ENCODE assay signal across 8 cellular contexts in the genomic region with DNA sequence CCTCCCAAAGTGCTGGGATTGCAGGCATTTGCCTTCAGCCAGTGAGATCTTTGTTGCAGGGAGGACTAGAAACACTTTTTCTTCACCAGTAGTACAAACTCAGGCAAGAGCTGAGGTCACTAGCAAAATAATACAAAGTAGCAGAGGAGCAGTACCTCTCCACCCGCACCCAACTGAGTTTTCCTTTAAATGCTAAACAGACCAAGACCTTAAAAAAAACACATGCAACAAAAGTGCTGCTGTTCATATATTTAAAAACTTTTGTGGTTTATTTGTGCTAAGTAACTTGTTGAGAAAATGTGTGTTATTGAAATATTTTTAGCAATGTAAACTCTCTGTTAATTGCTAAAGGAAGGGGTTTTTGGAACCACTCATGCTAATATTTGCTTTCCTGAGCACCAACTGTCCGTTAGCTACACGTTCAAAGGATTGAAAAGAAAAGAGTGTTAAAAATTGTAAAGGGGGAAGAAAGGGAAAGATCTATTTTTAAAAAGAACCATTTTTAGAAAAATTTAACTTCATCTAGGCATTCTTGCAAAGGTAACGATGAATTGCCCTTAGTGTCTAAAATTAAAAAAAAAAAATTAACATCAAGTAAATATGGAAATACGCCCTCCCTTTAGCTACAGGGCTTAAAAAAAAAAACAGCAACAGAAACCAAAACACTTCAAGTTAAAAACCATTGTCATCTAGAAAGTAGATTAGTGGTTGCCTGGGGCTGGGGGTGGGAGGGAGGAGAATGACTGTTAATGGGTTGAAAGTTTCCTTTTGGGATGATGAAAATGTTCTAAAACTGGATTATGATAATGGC.
A peak's percentile ranks its signal among the peaks of the same experiment; 100 is the strongest.
DNase-seq lines count a peak whose midpoint lies in the region; ATAC-seq and TF ChIP-seq lines count a peak whose summit lies in the region.

No MANE protein-coding gene starts in this region.

- peak; percentile 78 for ATAC-seq in HG02884 (IDR thresholded peaks at IDR 0.05; ENCODE audit: unreplicated experiment)
- ATAC-seq in SK-N-SH treated with all-trans-retinoic acid at 6 μM for 48 hours, result peak; percentile 46; the same call in 2 of the 3 replicates

- peak; percentile 19 for DNase-seq in GM19238 (ENCODE audit: insufficient read length, low spot score)
- DNase-seq in stimulated activated CD4-positive, alpha-beta T cell treated with anti-CD3 and anti-CD28 coated beads, Interleukin-2, amount 100 ng/mL, for 24 hours, result peak; percentile 54 to 65
- no peak for DNase-seq in NCI-H1048 (lab: John Stamatoyannopoulos, UW)
- no peak for DNase-seq in NCI-H1694 treated with DMSO at 0.1 percent for 48 hours (lab: John Stamatoyannopoulos, UW)
- no peak for DNase-seq in T1000 (lab: John Stamatoyannopoulos, UW)
- no peak for DNase-seq in iPS-NIHi7 (ENCODE audit: extremely low spot score)

TF ChIP-seq in SK-N-SH treated with all-trans-retinoic acid at 6 μM for 48 hours, 23 proteins besides CTCF, POLR2A, EP300 and RAD21:
- TF ChIP-seq, protein P1, sequence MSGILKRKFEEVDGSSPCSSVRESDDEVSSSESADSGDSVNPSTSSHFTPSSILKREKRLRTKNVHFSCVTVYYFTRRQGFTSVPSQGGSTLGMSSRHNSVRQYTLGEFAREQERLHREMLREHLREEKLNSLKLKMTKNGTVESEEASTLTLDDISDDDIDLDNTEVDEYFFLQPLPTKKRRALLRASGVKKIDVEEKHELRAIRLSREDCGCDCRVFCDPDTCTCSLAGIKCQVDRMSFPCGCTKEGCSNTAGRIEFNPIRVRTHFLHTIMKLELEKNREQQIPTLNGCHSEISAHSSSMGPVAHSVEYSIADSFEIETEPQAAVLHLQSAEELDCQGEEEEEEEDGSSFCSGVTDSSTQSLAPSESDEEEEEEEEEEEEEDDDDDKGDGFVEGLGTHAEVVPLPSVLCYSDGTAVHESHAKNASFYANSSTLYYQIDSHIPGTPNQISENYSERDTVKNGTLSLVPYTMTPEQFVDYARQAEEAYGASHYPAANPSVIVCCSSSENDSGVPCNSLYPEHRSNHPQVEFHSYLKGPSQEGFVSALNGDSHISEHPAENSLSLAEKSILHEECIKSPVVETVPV (CRISPR knock-in tag; IDR thresholded peaks at IDR 0.05), result no peak
- TF ChIP-seq TOX (CRISPR knock-in tag; IDR thresholded peaks at IDR 0.05; ENCODE audit: borderline replicate concordance), result no peak
- TF ChIP-seq ZNF8 (CRISPR knock-in tag; IDR thresholded peaks at IDR 0.05), result no peak
- no peak for TF ChIP-seq ESRRG (CRISPR knock-in tag; IDR thresholded peaks at IDR 0.05)
- no peak for TF ChIP-seq CSDC2 (CRISPR knock-in tag; IDR thresholded peaks at IDR 0.05)
- TF ChIP-seq OSR1 (CRISPR knock-in tag; IDR thresholded peaks at IDR 0.05), result no peak
- no peak for TF ChIP-seq ZC3H10 (CRISPR knock-in tag; IDR thresholded peaks at IDR 0.05)
- no peak for TF ChIP-seq ZNF565 (CRISPR knock-in tag; conservative IDR thresholded peaks at IDR 0.05; ENCODE audit: low read depth)
- no peak for TF ChIP-seq SNAI2 (CRISPR knock-in tag; IDR thresholded peaks at IDR 0.05)
- TF ChIP-seq, protein P2, sequence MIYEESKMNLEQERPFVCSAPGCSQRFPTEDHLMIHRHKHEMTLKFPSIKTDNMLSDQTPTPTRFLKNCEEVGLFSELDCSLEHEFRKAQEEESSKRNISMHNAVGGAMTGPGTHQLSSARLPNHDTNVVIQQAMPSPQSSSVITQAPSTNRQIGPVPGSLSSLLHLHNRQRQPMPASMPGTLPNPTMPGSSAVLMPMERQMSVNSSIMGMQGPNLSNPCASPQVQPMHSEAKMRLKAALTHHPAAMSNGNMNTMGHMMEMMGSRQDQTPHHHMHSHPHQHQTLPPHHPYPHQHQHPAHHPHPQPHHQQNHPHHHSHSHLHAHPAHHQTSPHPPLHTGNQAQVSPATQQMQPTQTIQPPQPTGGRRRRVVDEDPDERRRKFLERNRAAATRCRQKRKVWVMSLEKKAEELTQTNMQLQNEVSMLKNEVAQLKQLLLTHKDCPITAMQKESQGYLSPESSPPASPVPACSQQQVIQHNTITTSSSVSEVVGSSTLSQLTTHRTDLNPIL (CRISPR knock-in tag; IDR thresholded peaks at IDR 0.05; ENCODE audit: low read depth), result no peak
- TF ChIP-seq, protein P3, sequence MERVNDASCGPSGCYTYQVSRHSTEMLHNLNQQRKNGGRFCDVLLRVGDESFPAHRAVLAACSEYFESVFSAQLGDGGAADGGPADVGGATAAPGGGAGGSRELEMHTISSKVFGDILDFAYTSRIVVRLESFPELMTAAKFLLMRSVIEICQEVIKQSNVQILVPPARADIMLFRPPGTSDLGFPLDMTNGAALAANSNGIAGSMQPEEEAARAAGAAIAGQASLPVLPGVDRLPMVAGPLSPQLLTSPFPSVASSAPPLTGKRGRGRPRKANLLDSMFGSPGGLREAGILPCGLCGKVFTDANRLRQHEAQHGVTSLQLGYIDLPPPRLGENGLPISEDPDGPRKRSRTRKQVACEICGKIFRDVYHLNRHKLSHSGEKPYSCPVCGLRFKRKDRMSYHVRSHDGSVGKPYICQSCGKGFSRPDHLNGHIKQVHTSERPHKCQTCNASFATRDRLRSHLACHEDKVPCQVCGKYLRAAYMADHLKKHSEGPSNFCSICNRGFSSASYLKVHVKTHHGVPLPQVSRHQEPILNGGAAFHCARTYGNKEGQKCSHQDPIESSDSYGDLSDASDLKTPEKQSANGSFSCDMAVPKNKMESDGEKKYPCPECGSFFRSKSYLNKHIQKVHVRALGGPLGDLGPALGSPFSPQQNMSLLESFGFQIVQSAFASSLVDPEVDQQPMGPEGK (CRISPR knock-in tag; IDR thresholded peaks at IDR 0.05; ENCODE audit: borderline replicate concordance), result no peak
- no peak for TF ChIP-seq PPARA (CRISPR knock-in tag; IDR thresholded peaks at IDR 0.05; ENCODE audit: borderline replicate concordance)
- TF ChIP-seq, protein P4, sequence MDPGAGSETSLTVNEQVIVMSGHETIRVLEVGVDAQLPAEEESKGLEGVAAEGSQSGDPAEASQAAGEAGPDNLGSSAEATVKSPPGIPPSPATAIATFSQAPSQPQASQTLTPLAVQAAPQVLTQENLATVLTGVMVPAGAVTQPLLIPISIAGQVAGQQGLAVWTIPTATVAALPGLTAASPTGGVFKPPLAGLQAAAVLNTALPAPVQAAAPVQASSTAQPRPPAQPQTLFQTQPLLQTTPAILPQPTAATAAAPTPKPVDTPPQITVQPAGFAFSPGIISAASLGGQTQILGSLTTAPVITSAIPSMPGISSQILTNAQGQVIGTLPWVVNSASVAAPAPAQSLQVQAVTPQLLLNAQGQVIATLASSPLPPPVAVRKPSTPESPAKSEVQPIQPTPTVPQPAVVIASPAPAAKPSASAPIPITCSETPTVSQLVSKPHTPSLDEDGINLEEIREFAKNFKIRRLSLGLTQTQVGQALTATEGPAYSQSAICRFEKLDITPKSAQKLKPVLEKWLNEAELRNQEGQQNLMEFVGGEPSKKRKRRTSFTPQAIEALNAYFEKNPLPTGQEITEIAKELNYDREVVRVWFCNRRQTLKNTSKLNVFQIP (CRISPR knock-in tag; IDR thresholded peaks at IDR 0.05; ENCODE audit: borderline replicate concordance, low read depth), result no peak
- TF ChIP-seq GLIS3 (CRISPR knock-in tag; IDR thresholded peaks at IDR 0.05), result no peak
- TF ChIP-seq ZFP30 (CRISPR knock-in tag; IDR thresholded peaks at IDR 0.05), result no peak
- TF ChIP-seq ZFP3 (CRISPR knock-in tag; IDR thresholded peaks at IDR 0.05), result no peak

Comparison
In these comparisons a context has a peak if more than half of its experiments do, and no peak if none do; other contexts are left out.
1. DNase-seq: peak in GM19238 (single experiment) and stimulated activated CD4-positive, alpha-beta T cell treated with anti-CD3 and anti-CD28 coated beads, Interleukin-2, amount 100 ng/mL, for 24 hours (2 of 2); none in NCI-H1048 (single experiment), NCI-H1694 treated with DMSO at 0.1 percent for 48 hours (single experiment), T1000 (single experiment) and iPS-NIHi7 (single experiment).